1 cellular context compared by ENCODE assay signal in the genomic region with DNA sequence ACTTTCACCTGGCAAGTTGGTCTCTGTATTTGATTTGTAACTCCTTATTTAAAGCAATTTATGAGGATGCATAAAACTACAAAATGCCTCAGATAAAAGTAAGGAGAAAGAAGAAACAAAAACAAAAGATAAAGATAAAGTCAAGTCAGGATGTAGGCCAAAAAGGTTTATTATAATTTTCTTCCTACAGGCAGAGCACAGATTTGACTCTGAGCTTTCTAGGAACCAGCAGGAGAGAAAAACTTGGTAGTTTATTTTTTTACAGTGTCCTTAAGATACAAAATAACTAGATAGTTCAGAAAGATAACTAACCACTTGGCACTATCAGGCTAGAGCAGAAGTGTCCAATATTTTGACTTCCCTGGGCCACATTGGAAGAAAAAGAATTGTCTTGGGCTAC.
TF ChIP-seq lines count a peak whose summit lies in the region.

No MANE protein-coding gene starts in this region.

TF ChIP-seq in endothelial cell of umbilical vein, 7 proteins besides CTCF, POLR2A, EP300 and RAD21 (continued from another document):
- TF ChIP-seq JUN (IDR thresholded peaks at IDR 0.05; ENCODE audit: borderline replicate concordance, insufficient read depth, insufficient read length, low read depth): no peak
- no peak for TF ChIP-seq FOS (IDR thresholded peaks at IDR 0.05; ENCODE audit: borderline replicate concordance, insufficient read depth, low read length)
- TF ChIP-seq, protein P1, sequence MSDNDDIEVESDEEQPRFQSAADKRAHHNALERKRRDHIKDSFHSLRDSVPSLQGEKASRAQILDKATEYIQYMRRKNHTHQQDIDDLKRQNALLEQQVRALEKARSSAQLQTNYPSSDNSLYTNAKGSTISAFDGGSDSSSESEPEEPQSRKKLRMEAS (IDR thresholded peaks at IDR 0.05; ENCODE audit: insufficient read depth, insufficient read length): no peak
- no peak for TF ChIP-seq GATA2 (IDR thresholded peaks at IDR 0.05; ENCODE audit: insufficient read depth, insufficient read length, low read depth, low read length)
TF ChIP-seq in endothelial cell of umbilical vein: peak in this region for 0.
